ENCODE assay signal across 1 cellular context in the genomic region with DNA sequence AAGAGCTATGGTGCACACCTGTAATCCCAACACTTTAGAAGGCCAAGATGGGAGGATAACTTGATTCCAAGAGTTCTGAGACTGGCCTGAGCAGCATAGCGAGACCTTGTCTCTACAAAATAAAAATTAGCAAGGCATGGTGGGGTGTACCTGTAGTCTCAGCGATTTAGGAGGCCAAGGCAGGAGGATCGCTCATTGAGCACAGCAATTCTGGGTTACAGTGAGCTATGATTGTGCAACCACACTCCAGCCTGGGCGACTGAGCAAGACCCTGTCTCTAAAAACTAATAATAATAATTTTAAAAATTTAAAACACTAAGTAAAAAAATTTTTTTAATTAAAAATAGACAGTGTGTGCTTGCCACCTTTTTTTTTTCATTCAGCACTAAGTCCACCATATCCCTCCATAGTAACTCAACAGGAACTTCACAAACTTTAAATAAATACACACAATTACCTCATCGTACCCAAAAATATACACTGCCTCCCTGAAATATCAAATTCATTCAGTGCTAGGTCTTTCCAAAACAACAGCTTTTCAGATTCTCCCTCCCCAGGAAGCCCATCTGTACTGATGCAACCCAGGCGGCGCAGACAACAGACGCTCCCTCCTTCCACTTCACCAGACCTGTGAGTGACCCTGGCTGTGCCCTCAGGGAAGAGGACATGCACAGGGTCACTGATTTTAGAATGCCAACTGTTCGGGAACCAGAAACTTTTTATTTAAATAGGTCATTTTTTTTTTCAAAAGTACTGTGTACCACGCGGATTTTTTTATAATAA.
TF ChIP-seq lines count a peak whose summit lies in the region.

No MANE protein-coding gene starts in this region.

TF ChIP-seq in GM12878, 131 proteins besides CTCF, POLR2A, EP300 and RAD21:
- no peak for TF ChIP-seq SMAD5 (IDR thresholded peaks at IDR 0.05; ENCODE audit: low read depth)
- TF ChIP-seq BCL3 (IDR thresholded peaks at IDR 0.05; ENCODE audit: borderline replicate concordance, insufficient read depth, low read depth, low read length, poor library complexity, severe bottlenecking) = peak; percentile 92
